In the genomic region with DNA sequence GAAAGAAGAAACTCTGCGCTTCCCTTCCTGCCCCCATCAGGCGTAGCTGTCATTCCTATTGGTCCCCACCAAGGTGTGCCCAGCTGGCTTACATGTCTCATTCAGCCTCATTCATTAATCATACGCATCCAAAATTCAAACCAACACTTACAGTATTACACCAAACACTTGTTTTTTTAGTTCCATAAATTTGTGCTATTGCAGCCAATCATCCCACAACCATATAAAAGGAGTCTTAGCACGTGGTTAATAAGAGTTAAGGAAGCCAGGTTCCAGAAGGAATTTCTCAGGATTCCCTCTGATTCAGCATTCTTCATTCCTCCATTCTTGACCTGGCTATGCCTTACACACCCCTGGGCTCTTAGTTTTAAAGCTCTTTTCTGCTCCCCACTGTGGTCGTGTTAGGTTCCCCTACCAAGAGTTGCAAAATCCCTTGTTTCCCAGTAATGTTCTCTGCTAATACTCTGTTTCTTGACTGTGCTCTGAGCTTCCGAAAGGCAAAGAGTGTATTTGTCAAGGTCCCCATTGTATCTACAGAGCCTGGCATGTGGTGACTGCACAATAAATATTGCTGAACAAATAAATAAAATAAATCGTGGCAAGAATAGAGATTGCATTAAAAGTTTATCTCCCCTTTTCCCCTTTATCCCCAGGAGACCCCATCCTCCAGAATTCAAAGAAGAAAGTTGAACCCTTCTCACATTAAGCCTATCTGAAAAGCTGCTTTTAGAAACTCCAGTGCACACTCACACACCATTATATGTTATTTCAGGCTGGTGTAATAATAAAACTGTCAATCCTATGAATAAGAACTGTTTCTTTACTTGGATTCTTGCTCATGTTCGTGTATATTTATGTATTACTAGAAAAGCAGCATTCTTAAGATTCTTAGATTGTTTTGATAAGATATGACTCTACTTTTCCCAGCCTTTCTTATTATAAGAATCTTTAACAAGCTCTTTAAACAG, we compare ENCODE assay signal across 14 cellular contexts.
DNase-seq lines count a peak whose midpoint lies in the region; ATAC-seq and TF ChIP-seq lines count a peak whose summit lies in the region.
"Had no signal": no experiment of that assay in that cellular context is flagged by ENCODE, and none has a peak within 500 bp of the region (broad histone marks: within the 10 kb centered on the region; RNA-seq: fewer than 3 reads in every experiment).

No MANE protein-coding gene starts in this region.

- in situ Hi-C loops in G401 (cut with HindIII; ENCODE audit: low sequenced_read_pairs) = no loop called here

- H3K36me3 ChIP-seq in SJSA1 = no peaks in the 10 kb centered on the region
- H3K36me3 ChIP-seq: MG63 had no signal

- DNase-seq in GM04504 (ENCODE audit: low read depth) (peak; percentile 52), SJSA1 (ENCODE audit: low read depth in 1 of 2, low spot score in 2 of 2) (peak in 1 of 2 experiments; percentile 88), fibroblast of mammary gland (ENCODE audit: low read depth) (peak; percentile 71), pulmonary artery endothelial cell (ENCODE audit: low read depth, low spot score) (peak; percentile 69), G401 (ENCODE audit: low spot score) (no peak), NCI-H1417 treated with DMSO at 0.1 percent for 48 hours (lab: John Stamatoyannopoulos, UW) (no peak), left ventricle myocardium superior (no peak)
- DNase-seq: DMS53, MG63, midbrain, NCI-H82, T-helper 17 cell had no signal

- H3K4me3 ChIP-seq in SJSA1 = no peak overlapping the region
- H3K4me3 ChIP-seq in fibroblast of mammary gland (ENCODE audit: control insufficient read depth, low read depth, low read length) = no peak overlapping the region
- H3K4me3 ChIP-seq: MG63 had no signal

- intact Hi-C loops in left ventricle myocardium superior (cut with micrococcal nuclease) = no loop called here

- TF ChIP-seq CTCF in fibroblast of mammary gland (conservative IDR thresholded peaks at IDR 0.05; ENCODE audit: control insufficient read depth, insufficient read depth, low read depth, low read length) = no peak

- H3K27ac ChIP-seq in SJSA1 = peak overlapping the region; percentile 99

- no peaks in the 10 kb centered on the region for H3K27me3 ChIP-seq in SJSA1 (replicated peaks)
- H3K27me3 ChIP-seq: MG63 had no signal

- ATAC-seq in left ventricle myocardium superior (no peak), GM21390 (IDR thresholded peaks at IDR 0.05; ENCODE audit: unreplicated experiment) (no peak)
- ATAC-seq: stimulated activated memory B cell treated with anti-CD40 and anti-IgM and Interleukin-4, amounts not matched to agents 10 μg/mL and 1 μg/mL and 100 μg/mL, for 72 hours; T-helper 17 cell had no signal

- no peaks in the 10 kb centered on the region for H3K9me3 ChIP-seq in SJSA1 (replicated peaks)
- H3K9me3 ChIP-seq: MG63 had no signal

- peaks cover 48% of the 10 kb centered on the region for H3K4me1 ChIP-seq in SJSA1 (replicated peaks)

Comparison
In these comparisons a context has a peak if more than half of its experiments do, and no peak if none do; other contexts are left out.
1. DNase-seq: peak in GM04504 (single experiment), fibroblast of mammary gland (single experiment) and pulmonary artery endothelial cell (single experiment); none in G401 (single experiment), NCI-H1417 treated with DMSO at 0.1 percent for 48 hours (single experiment) and left ventricle myocardium superior (single experiment).